In genomic region chr4:173334891-173335754, GRCh38 we compare ENCODE assay signal across 8 cellular contexts. TPM values are rescaled to one million over a fixed set of nuclear protein-coding genes. Genes with fewer than 3 reads are reported as not detected.
DNase-seq lines count a peak whose midpoint lies in the region; ATAC-seq lines count a peak whose summit lies in the region.

No MANE protein-coding gene starts in this region.

- H3K27me3 ChIP-seq in esophagus (ENCODE audit: control insufficient read depth in 1 of 2, insufficient read depth in 2 of 2, low read length in 2 of 2) (no peaks in the 10 kb centered on the region), mucosa of stomach (ENCODE audit: control insufficient read depth, insufficient read depth, low read length) (no peaks in the 10 kb centered on the region), thymus (ENCODE audit: control insufficient read depth, insufficient read depth) (no peaks in the 10 kb centered on the region)

- H3K27ac ChIP-seq in esophagus (ENCODE audit: low read depth in 2 of 2, low read length in 1 of 2) (peak overlapping the region; percentile 75 to 83), thymus (ENCODE audit: low read depth) (peak overlapping the region; percentile 61)

- DNase-seq in DMS114 treated with DMSO at 0.1 percent for 48 hours (lab: John Stamatoyannopoulos, UW; ENCODE audit: unreplicated experiment) (peak; percentile 73), NCI-H460 (ENCODE audit: extremely low read depth, low read depth) (peak; percentile 81)
- peak; percentile 70 for DNase-seq in activated CD4-positive, alpha-beta T cell treated with anti-CD3 and anti-CD28 coated beads, Interleukin-2, amount 10 ng/mL, durations not matched to agents 7 days and 5 days

- H3K4me1 ChIP-seq in esophagus (ENCODE audit: control insufficient read depth in 2 of 2, insufficient read depth in 2 of 2, low read length in 1 of 2) (no peaks in the 10 kb centered on the region), mucosa of stomach (ENCODE audit: control insufficient read depth, insufficient read depth, low read length) (peaks cover 6% of the 10 kb centered on the region), thymus (ENCODE audit: control insufficient read depth, insufficient read depth, low read length) (peaks cover 6% of the 10 kb centered on the region)

- no peaks in the 10 kb centered on the region for H3K9me3 ChIP-seq in esophagus (ENCODE audit: control insufficient read depth in 2 of 2, insufficient read depth in 1 of 2, low read depth in 1 of 2, low read length in 1 of 2)
- no peaks in the 10 kb centered on the region for H3K9me3 ChIP-seq in mucosa of stomach (ENCODE audit: control insufficient read depth, low read length)
- H3K9me3 ChIP-seq in thymus (ENCODE audit: control insufficient read depth) = no peaks in the 10 kb centered on the region

- peak overlapping the region; percentile 70 to 84 for H3K4me3 ChIP-seq in esophagus (ENCODE audit: low read depth in 1 of 2, low read length in 2 of 2)
- H3K4me3 ChIP-seq in mucosa of stomach (ENCODE audit: low read length) = peak overlapping the region; percentile 92
- H3K4me3 ChIP-seq in thymus (ENCODE audit: low read length) = peak overlapping the region; percentile 98

- peaks cover 1% of the 10 kb centered on the region for H3K27me3 Mint-ChIP-seq in activated CD4-positive, alpha-beta T cell treated with anti-CD3 and anti-CD28 coated beads, Interleukin-2, amount 10 ng/mL, durations not matched to agents 7 days and 5 days

- H3K27ac Mint-ChIP-seq in activated CD4-positive, alpha-beta T cell treated with anti-CD3 and anti-CD28 coated beads, Interleukin-2, amount 10 ng/mL, durations not matched to agents 7 days and 5 days = peak overlapping the region; percentile 100

- ATAC-seq in GM19438 (IDR thresholded peaks at IDR 0.05; ENCODE audit: low read depth, unreplicated experiment) (peak; percentile 47), HG03469 (IDR thresholded peaks at IDR 0.05; ENCODE audit: unreplicated experiment) (peak; percentile 26)

- CTCF ChIA-PET in activated CD4-positive, alpha-beta T cell treated with anti-CD3 and anti-CD28 coated beads, Interleukin-2, amount 10 ng/mL, durations not matched to agents 7 days and 5 days (lab: Charles Lee) = interaction anchor here (0.9 to 2.3 kb wide), 5 partner anchors 10 to 38 kb away, joined by 3 to 8 read pairs (median 3); no protein-coding TSS in a partner anchor

- no peaks in the 10 kb centered on the region for H3K36me3 ChIP-seq in esophagus (ENCODE audit: control insufficient read depth in 2 of 2, insufficient read depth in 2 of 2, low read length in 1 of 2)
- H3K36me3 ChIP-seq in mucosa of stomach (ENCODE audit: control insufficient read depth, insufficient read depth, low read length) = no peaks in the 10 kb centered on the region
- H3K36me3 ChIP-seq in thymus (ENCODE audit: control insufficient read depth, insufficient read depth) = no peaks in the 10 kb centered on the region

- H3K4me1 Mint-ChIP-seq in activated CD4-positive, alpha-beta T cell treated with anti-CD3 and anti-CD28 coated beads, Interleukin-2, amount 10 ng/mL, durations not matched to agents 7 days and 5 days = peaks cover 35% of the 10 kb centered on the region

- no peaks in the 10 kb centered on the region for H3K9me3 Mint-ChIP-seq in activated CD4-positive, alpha-beta T cell treated with anti-CD3 and anti-CD28 coated beads, Interleukin-2, amount 10 ng/mL, durations not matched to agents 7 days and 5 days

- peak overlapping the region; percentile 32 for H3K9ac ChIP-seq in mucosa of stomach (ENCODE audit: low read length)

- H3K4me3 Mint-ChIP-seq in activated CD4-positive, alpha-beta T cell treated with anti-CD3 and anti-CD28 coated beads, Interleukin-2, amount 10 ng/mL, durations not matched to agents 7 days and 5 days = peak overlapping the region; percentile 90

- 1 to 2% methylated on average over 52 of the region's 52 CpGs for WGBS in esophagus, 2 donors
- WGBS in thymus = 2% methylated on average over 52 of the region's 52 CpGs

- peaks cover 37% of the 10 kb centered on the region for H3K36me3 Mint-ChIP-seq in activated CD4-positive, alpha-beta T cell treated with anti-CD3 and anti-CD28 coated beads, Interleukin-2, amount 10 ng/mL, durations not matched to agents 7 days and 5 days (ENCODE audit: low read depth)

- POLR2A ChIA-PET in activated CD4-positive, alpha-beta T cell treated with anti-CD3 and anti-CD28 coated beads, Interleukin-2, amount 10 ng/mL, durations not matched to agents 7 days and 5 days (lab: Charles Lee) = interaction anchor here (0.6 to 3.2 kb wide), 6 partner anchors 10 to 162 kb away, joined by 4 to 59 read pairs (median 6); partner anchors contain the start of gene SAP30

RNA-seq across cellular contexts. Expression of gene HMGB2, which starts 1.0 kb away (rescaled TPM):
- total RNA-seq in NCI-H460 (2014; rRNA removed; shearing (Covaris generic)) = 112 and 130 TPM in 2 replicates
- 78.1 and 111 TPM in 2 replicates for polyA plus RNA-seq in NCI-H460 (2014; cell fraction: nucleus; rRNA removed)
- total RNA-seq in activated CD4-positive, alpha-beta T cell treated with anti-CD3 and anti-CD28 coated beads, Interleukin-2, amount 10 ng/mL, durations not matched to agents 7 days and 5 days = 1,000 to 10,000 TPM in 1 of 2 experiments, 100 to 1,000 TPM in 1; 975 to 1,039 TPM
- 100 to 1,000 TPM; 156 to 240 TPM for polyA plus RNA-seq in esophagus
- polyA plus RNA-seq in thymus = 475 TPM

RNA-seq across cellular contexts. Expression of gene SAP30, which starts 35.6 kb away (rescaled TPM):
- 19.9 and 24.9 TPM in 2 replicates for total RNA-seq in NCI-H460 (2014; rRNA removed; shearing (Covaris generic))
- polyA plus RNA-seq in NCI-H460 (2014; cell fraction: nucleus; rRNA removed) = 9.4 and 23.4 TPM in 2 replicates
- 10 to 100 TPM; 15.2 to 22.0 TPM for total RNA-seq in activated CD4-positive, alpha-beta T cell treated with anti-CD3 and anti-CD28 coated beads, Interleukin-2, amount 10 ng/mL, durations not matched to agents 7 days and 5 days
- polyA plus RNA-seq in esophagus = 1 to 10 TPM; 2.5 to 7.3 TPM
- polyA plus RNA-seq in thymus = 15.5 TPM

Comparison
In these comparisons a context has a peak if more than half of its experiments do, and no peak if none do; other contexts are left out.
1. Peak in every context shown above with its lines: DNase-seq, ATAC-seq, H3K4me3 ChIP-seq and H3K27ac ChIP-seq.